Comparison of ENCODE assay signal across 9 cellular contexts in the genomic region with DNA sequence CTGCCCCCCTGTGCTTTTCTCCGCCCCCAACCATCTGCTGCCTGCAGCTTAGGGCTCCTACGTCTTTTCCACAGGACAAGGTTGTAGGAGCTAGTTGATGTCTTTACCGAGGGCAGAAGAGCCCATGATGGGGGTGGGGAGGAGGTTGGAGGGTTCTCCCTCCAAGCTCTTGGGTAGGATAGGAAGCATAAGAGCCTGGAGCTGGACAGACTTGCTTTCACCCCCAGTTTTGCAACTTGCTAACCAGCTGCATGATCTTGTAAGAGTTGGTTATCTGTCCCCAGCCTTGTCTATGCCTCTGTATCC. TPM values are rescaled to one million over a fixed set of nuclear protein-coding genes. Genes with fewer than 3 reads are reported as not detected.
DNase-seq lines count a peak whose midpoint lies in the region; ATAC-seq, FAIRE-seq and TF ChIP-seq lines count a peak whose summit lies in the region.
"Had no signal": no experiment of that assay in that cellular context is flagged by ENCODE, and none has a peak within 500 bp of the region (broad histone marks: within the 10 kb centered on the region; RNA-seq: fewer than 3 reads in every experiment).

No MANE protein-coding gene starts in this region.

- H3K9me3 ChIP-seq in DOHH2 (ENCODE audit: control insufficient read depth, insufficient read depth, low read length): no peaks in the 10 kb centered on the region
- H3K9me3 ChIP-seq in PC-3 (ENCODE audit: low read length): no peaks in the 10 kb centered on the region
- H3K9me3 ChIP-seq in pancreas: no peaks in the 10 kb centered on the region

- intact Hi-C loops in PC-3 (cut with micrococcal nuclease) (loop anchor here (2.0 to 5.0 kb wide), 3 partner anchors 40 to 62 kb away; a partner anchor contains a TSS), pancreas (cut with DNase I) (no loop called here)

- H3K9me2 ChIP-seq in DOHH2 (replicated peaks; ENCODE audit: control insufficient read depth, low read length) (no peaks in the 10 kb centered on the region), PC-3 (replicated peaks; ENCODE audit: low read length) (no peaks in the 10 kb centered on the region)

- no peak for ATAC-seq in PC-3
- ATAC-seq in pancreas: no peak

- no peak for DNase-seq in PC-3
- DNase-seq in epithelial cell of proximal tubule (ENCODE audit: low read depth): no peak
- DNase-seq in pancreas: no peak
- DNase-seq in NOMO-1 treated with dmso at 0.1 percent for 144 hours (lab: John Stamatoyannopoulos, UW; ENCODE audit: unreplicated experiment): no peak
- DNase-seq in DMS153 (lab: John Stamatoyannopoulos, UW): no peak
- DNase-seq in NAMALWA (ENCODE audit: low spot score): no peak
- DNase-seq in mesenteric fat pad (ENCODE audit: low spot score): no peak

- peaks cover 84% of the 10 kb centered on the region for H3K36me3 ChIP-seq in DOHH2 (ENCODE audit: control insufficient read depth, low read length)
- peaks cover 64% of the 10 kb centered on the region for H3K36me3 ChIP-seq in PC-3 (ENCODE audit: low read depth, low read length)
- peaks cover 0 to 52% (median 25%) of the 10 kb centered on the region in 3 donors for H3K36me3 ChIP-seq in pancreas

- H3K4me1 ChIP-seq in DOHH2 (ENCODE audit: control insufficient read depth, low read length) (peaks cover 21% of the 10 kb centered on the region), PC-3 (ENCODE audit: insufficient read depth, low read length) (peaks cover 17% of the 10 kb centered on the region), pancreas (peaks cover 0 to 18% (median 0%) of the 10 kb centered on the region in 3 donors)

- H3K27me3 ChIP-seq in DOHH2 (ENCODE audit: control insufficient read depth, low read length) (no peaks in the 10 kb centered on the region), PC-3 (ENCODE audit: low read length) (no peaks in the 10 kb centered on the region), pancreas (no peaks in the 10 kb centered on the region)

- H3F3A ChIP-seq in DOHH2 (ENCODE audit: control insufficient read depth, insufficient read depth) (peaks cover 3% of the 10 kb centered on the region; the same call in 1 of the 2 replicates), PC-3 (ENCODE audit: low read length, unreplicated experiment) (peaks cover 7% of the 10 kb centered on the region)

- H3K79me2 ChIP-seq in DOHH2 (ENCODE audit: control insufficient read depth, low read length): peaks cover 43% of the 10 kb centered on the region
- H3K79me2 ChIP-seq in PC-3 (ENCODE audit: low read length): peaks cover 40% of the 10 kb centered on the region

- CTCF ChIA-PET in PC-3 (lab: Charles Lee): no interaction called here

- H4K20me1 ChIP-seq in DOHH2 (ENCODE audit: control insufficient read depth, insufficient read depth, low read depth, low read length): peaks cover 9% of the 10 kb centered on the region; the same call in 1 of the 2 replicates
- peaks cover 14% of the 10 kb centered on the region for H4K20me1 ChIP-seq in PC-3 (ENCODE audit: low read length)

- H3K4me3 ChIP-seq in DOHH2 (ENCODE audit: low read length): peak overlapping the region; percentile 86
- peak overlapping the region; percentile 97 for H3K4me3 ChIP-seq in PC-3 (ENCODE audit: low read length)
- H3K4me3 ChIP-seq in epithelial cell of proximal tubule (ENCODE audit: low read depth, low read length): peak overlapping the region; percentile 89
- peak overlapping the region; percentile 61 to 89 (median 76) for H3K4me3 ChIP-seq in pancreas

- H3K4me2 ChIP-seq in DOHH2 (ENCODE audit: low read length): peak overlapping the region; percentile 92
- peak overlapping the region; percentile 93 for H3K4me2 ChIP-seq in PC-3 (ENCODE audit: low read length)

- H3K27ac ChIP-seq in DOHH2 (ENCODE audit: low read depth, low read length): no peak overlapping the region
- H3K27ac ChIP-seq in PC-3 (ENCODE audit: low read length): no peak overlapping the region
- no peak overlapping the region for H3K27ac ChIP-seq in pancreas

- BruUV-seq in PC-3 (replicated peaks; lab: Mats Ljungman, UMichigan): no TSS peak

- POLR2A ChIA-PET in PC-3 (lab: Charles Lee; ENCODE audit: unreplicated experiment): interaction anchor here (0.6 kb wide), 1 partner anchor 1443 kb away, joined by 3 read pairs; no protein-coding TSS in a partner anchor

- peak overlapping the region; percentile 90 for H3K9ac ChIP-seq in PC-3 (ENCODE audit: low read length)

- H2AFZ ChIP-seq in PC-3 (ENCODE audit: low read length): no peak overlapping the region

- 1 to 11% methylated on average over 3 of the region's 3 CpGs for WGBS in pancreas, 2 donors

- TF ChIP-seq CTCF in DOHH2 (IDR thresholded peaks at IDR 0.05; ENCODE audit: low read depth, low read length, poor library complexity, severe bottlenecking): no peak
- TF ChIP-seq CTCF in PC-3 (conservative IDR thresholded peaks at IDR 0.05; ENCODE audit: low read depth, low read length): no peak
- no peak for TF ChIP-seq CTCF in epithelial cell of proximal tubule (conservative IDR thresholded peaks at IDR 0.05; ENCODE audit: low read depth, low read length)
- TF ChIP-seq CTCF in pancreas (IDR thresholded peaks at IDR 0.05): no peak

- no peak for FAIRE-seq in pancreas (lab: Jason Lieb, UNC)

RNA-seq across cellular contexts. Expression of a gene that starts 0.9 kb away (rescaled TPM):
- total RNA-seq in PC-3 (2014; rRNA removed) (84.7 and 85.5 TPM in 2 replicates), epithelial cell of proximal tubule (35.1 and 51.1 TPM in 2 replicates), pancreas (10 to 100 TPM; 31.7 to 49.4 (median 37.7) TPM), mesenteric fat pad (81.1 TPM)
- polyA plus RNA-seq in pancreas: 10 to 100 TPM; 79.7 to 92.1 TPM

RNA-seq across cellular contexts. Expression of a gene that starts 12.2 kb away (rescaled TPM):
- 522 and 538 TPM in 2 replicates for total RNA-seq in PC-3 (2014; rRNA removed)
- 274 and 363 TPM in 2 replicates for total RNA-seq in epithelial cell of proximal tubule
- total RNA-seq in pancreas: 100 to 1,000 TPM in 1 of 6 donors, 10 to 100 TPM in 5; 67.8 to 136 (median 81.8) TPM
- 100 to 1,000 TPM in 1 of 2 donors, 10 to 100 TPM in 1; 69.3 to 113 TPM for polyA plus RNA-seq in pancreas
- total RNA-seq in mesenteric fat pad: 389 TPM

RNA-seq across cellular contexts. Expression of a gene that starts 31.7 kb away (rescaled TPM):
- total RNA-seq in PC-3 (2014; rRNA removed) (50.6 and 56.1 TPM in 2 replicates), epithelial cell of proximal tubule (33.5 and 38.2 TPM in 2 replicates), pancreas (10 to 100 TPM; 31.0 to 44.9 (median 35.1) TPM), mesenteric fat pad (68.1 TPM)
- 10 to 100 TPM; 47.5 to 53.8 TPM for polyA plus RNA-seq in pancreas

RNA-seq across cellular contexts. Expression of a gene that starts 42.5 kb away (rescaled TPM):
- total RNA-seq in PC-3 (2014; rRNA removed) (1.4 and 1.9 TPM in 2 replicates), epithelial cell of proximal tubule (not detected in 2 replicates), pancreas (1 to 10 TPM; 1.2 to 7.9 (median 4.5) TPM), mesenteric fat pad (not detected)
- 100 to 1,000 TPM in 1 of 2 donors, 10 to 100 TPM in 1; 30.3 to 105 TPM for polyA plus RNA-seq in pancreas
- total RNA-seq: H4 had no signal

RNA-seq across cellular contexts. Expression of a gene that starts 51.7 kb away (rescaled TPM):
- 51.3 and 57.0 TPM in 2 replicates for total RNA-seq in PC-3 (2014; rRNA removed)
- total RNA-seq in epithelial cell of proximal tubule: 26.3 and 39.2 TPM in 2 replicates
- total RNA-seq in pancreas: 10 to 100 TPM; 12.4 to 23.6 (median 17.1) TPM
- polyA plus RNA-seq in pancreas: 10 to 100 TPM; 32.1 to 53.3 TPM
- total RNA-seq in mesenteric fat pad: 38.9 TPM
